26 cellular contexts compared by ENCODE assay signal in genomic region chr22:22033803-22034468, GRCh38.
"Had no signal": no experiment of that assay in that cellular context is flagged by ENCODE, and none has a peak within 500 bp of the region (broad histone marks: within the 10 kb centered on the region; RNA-seq: fewer than 3 reads in every experiment).

No MANE protein-coding gene starts in this region.

- H3K27ac ChIP-seq: ascending aorta, body of pancreas, Peyer's patch, RWPE1, SJSA1 had no signal

- H3K9me3 Mint-ChIP-seq: activated naive CD4-positive, alpha-beta T cell treated with anti-CD3 and anti-CD28 coated beads, Interleukin-2, amount 50 U/mL, for 72 hours; activated naive CD8-positive, alpha-beta T cell treated with anti-CD3 and anti-CD28 coated beads, Interleukin-2, amount 50 U/mL, for 24 hours; activated T-cell treated with anti-CD3 and anti-CD28 coated beads, Interleukin-2, amount 50 U/mL, for 4 hours; T-helper 1 cell treated with Interleukin-12 subunit alpha and Interleukin-12 subunit beta and Interleukin-4 antibody, amounts not matched to agents 30 μg/mL and 1 μg/mL, for 36 hours had no signal

- H3K4me1 ChIP-seq: body of pancreas had no signal

- H3K36me3 ChIP-seq: ascending aorta, Peyer's patch, SJSA1 had no signal

- H3K36me3 Mint-ChIP-seq: activated naive CD4-positive, alpha-beta T cell treated with anti-CD3 and anti-CD28 coated beads, Interleukin-2, amount 50 U/mL, for 72 hours had no signal

- H3K27me3 ChIP-seq: ascending aorta, body of pancreas, Peyer's patch, SJSA1 had no signal

- DNase-seq: activated CD4-positive, alpha-beta T cell treated with anti-CD3 and anti-CD28 coated beads for 48 hours; activated CD4-positive, alpha-beta T cell treated with anti-CD3 and anti-CD28 coated beads, Interleukin-2, amount 50 U/mL, for 4 hours; activated CD4-positive, CD25-positive, alpha-beta regulatory T cell treated with anti-CD3 and anti-CD28 coated beads, Interleukin-2, amount 50 U/mL, for 72 hours; activated CD8-positive, alpha-beta memory T cell treated with anti-CD3 and anti-CD28 coated beads for 24 hours; activated effector memory CD4-positive, alpha-beta T cell treated with anti-CD3 and anti-CD28 coated beads, Interleukin-2, amount 50 U/mL, for 16 hours; activated naive CD4-positive, alpha-beta T cell treated with Interleukin-2 at 50 U/mL for 16 hours; activated naive CD8-positive, alpha-beta T cell treated with anti-CD3 and anti-CD28 coated beads, Interleukin-2, amount 50 U/mL, for 24 hours; activated T-cell treated with anti-CD3 and anti-CD28 coated beads, Interleukin-2, amount 50 U/mL, for 4 hours; amniotic stem cell; body of pancreas; central memory CD4-positive, alpha-beta T cell; NCI-H1092; NCI-H1417; NCI-H1930; NCI-H2171; NCI-H226; NCI-H526; NCI-H774; Peyer's patch; SHP77 had no signal

- H3K4me3 Mint-ChIP-seq: activated naive CD8-positive, alpha-beta T cell treated with anti-CD3 and anti-CD28 coated beads, Interleukin-2, amount 50 U/mL, for 24 hours; activated T-cell treated with anti-CD3 and anti-CD28 coated beads, Interleukin-2, amount 50 U/mL, for 4 hours; T-helper 1 cell treated with Interleukin-12 subunit alpha and Interleukin-12 subunit beta and Interleukin-4 antibody, amounts not matched to agents 30 μg/mL and 1 μg/mL, for 36 hours had no signal

- H3K27ac Mint-ChIP-seq: activated naive CD4-positive, alpha-beta T cell treated with anti-CD3 and anti-CD28 coated beads, Interleukin-2, amount 50 U/mL, for 72 hours; activated naive CD8-positive, alpha-beta T cell treated with anti-CD3 and anti-CD28 coated beads, Interleukin-2, amount 50 U/mL, for 24 hours; T-helper 1 cell treated with Interleukin-12 subunit alpha and Interleukin-12 subunit beta and Interleukin-4 antibody, amounts not matched to agents 30 μg/mL and 1 μg/mL, for 36 hours had no signal

- ATAC-seq: activated naive CD4-positive, alpha-beta T cell treated with anti-CD3 and anti-CD28 coated beads, Interleukin-2, amount 50 U/mL, for 72 hours; activated naive CD8-positive, alpha-beta T cell treated with anti-CD3 and anti-CD28 coated beads, Interleukin-2, amount 50 U/mL, for 24 hours; activated T-cell treated with anti-CD3 and anti-CD28 coated beads, Interleukin-2, amount 50 U/mL, for 4 hours; body of pancreas; SK-N-SH treated with all-trans-retinoic acid at 6 μM for 48 hours had no signal

- H3K4me3 ChIP-seq: ascending aorta, body of pancreas, Peyer's patch, SJSA1 had no signal

- H3K9me3 ChIP-seq: ascending aorta, body of pancreas, Peyer's patch, SJSA1 had no signal
